In the genomic region with DNA sequence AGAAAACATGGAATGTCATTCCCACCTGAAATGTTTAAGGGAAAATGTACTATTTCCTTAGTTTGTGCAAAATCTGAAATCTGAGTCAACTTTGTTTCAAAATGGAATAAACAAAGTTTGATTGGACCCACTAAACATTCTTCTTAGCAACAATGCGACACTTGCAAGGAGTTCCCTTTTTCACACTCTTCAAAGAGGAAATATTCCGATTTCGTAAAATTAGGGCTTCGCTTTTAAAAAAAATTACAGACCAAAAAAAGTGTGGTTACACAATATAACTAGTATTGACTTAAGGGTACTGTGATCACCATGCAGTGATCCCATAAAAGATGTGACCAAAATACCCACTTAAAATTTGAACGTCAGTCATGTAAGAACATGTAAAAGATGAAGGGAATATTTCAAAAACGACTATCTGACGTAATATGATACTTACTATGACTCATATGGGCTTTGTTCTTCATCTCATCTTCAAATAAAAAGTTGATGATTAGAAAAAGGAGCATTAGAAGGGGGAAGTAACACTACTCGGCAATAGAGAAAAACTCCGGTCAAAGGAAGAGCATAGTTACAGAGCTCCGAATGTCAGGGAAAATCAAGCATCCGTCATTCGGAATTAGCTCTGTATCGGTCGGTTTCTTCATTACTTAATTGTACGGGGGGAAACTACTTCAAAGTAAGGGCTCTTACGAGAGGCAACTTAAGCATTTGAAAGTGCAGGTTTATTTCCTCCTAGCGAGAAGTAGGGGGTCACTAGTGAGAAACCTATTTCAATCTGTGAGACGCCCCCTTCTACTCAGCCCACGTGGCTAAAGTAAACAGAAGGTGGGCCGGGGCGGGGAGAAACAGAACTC, we compare ENCODE assay signal across 8 cellular contexts. TPM values are rescaled to one million over a fixed set of nuclear protein-coding genes. Genes with fewer than 3 reads are reported as not detected.
DNase-seq lines count a peak whose midpoint lies in the region; ATAC-seq, FAIRE-seq and TF ChIP-seq lines count a peak whose summit lies in the region.

No MANE protein-coding gene starts in this region.

- H3K4me3 ChIP-seq in A673 (ENCODE audit: low read depth, low read length, poor library complexity, severe bottlenecking): peak overlapping the region; percentile 88
- peak overlapping the region; percentile 80 to 92 for H3K4me3 ChIP-seq in muscle layer of colon (ENCODE audit: low read depth in 1 of 2, low read length in 2 of 2)

- H3K36me3 ChIP-seq in A673 (ENCODE audit: insufficient read depth, low read length, poor library complexity, severe bottlenecking) (no peaks in the 10 kb centered on the region), muscle layer of colon (ENCODE audit: insufficient read depth, low read length) (no peaks in the 10 kb centered on the region)

- H3K27me3 ChIP-seq in A673 (replicated peaks; ENCODE audit: insufficient read depth, low read depth, low read length, poor library complexity) (no peaks in the 10 kb centered on the region), muscle layer of colon (ENCODE audit: control insufficient read depth in 1 of 2, insufficient read depth in 2 of 2, low read length in 2 of 2) (no peaks in the 10 kb centered on the region)

- CTCF ChIA-PET in A673 (lab: Charles Lee): no interaction called here

- no peak for TF ChIP-seq CTCF in A673 (conservative IDR thresholded peaks at IDR 0.05; ENCODE audit: low read depth, low read length)

- POLR2A ChIA-PET in A673 (lab: Charles Lee; ENCODE audit: low non-redundant PET): no interaction called here

- FAIRE-seq in urothelium cell line (lab: Jason Lieb, UNC): no peak

- peak; percentile 15 for ATAC-seq in GM18907 (IDR thresholded peaks at IDR 0.05; ENCODE audit: unreplicated experiment)

- H3K4me1 ChIP-seq in A673 (ENCODE audit: insufficient read depth, low read length, poor library complexity, severe bottlenecking) (peaks cover 22% of the 10 kb centered on the region), muscle layer of colon (ENCODE audit: insufficient read depth, low read length) (peaks cover 17% of the 10 kb centered on the region)

- TSS peak; percentile 43 for BruUV-seq in A673 (replicated peaks; lab: Mats Ljungman, UMichigan)

- DNase-seq in A673 (ENCODE audit: low spot score) (peak; percentile 24), NCI-H69 (lab: John Stamatoyannopoulos, UW) (peak; percentile 21), cerebellar cortex (ENCODE audit: low spot score) (peak; percentile 31), amniotic stem cell (lab: John Stamatoyannopoulos, UW) (no peak), NCI-H2107 treated with DMSO at 0.1 percent for 48 hours (lab: John Stamatoyannopoulos, UW; ENCODE audit: unreplicated experiment) (no peak), urothelium cell line (ENCODE audit: low spot score) (no peak)

- no peaks in the 10 kb centered on the region for H3K9me3 ChIP-seq in A673 (ENCODE audit: low read depth, low read length, poor library complexity, severe bottlenecking)
- no peaks in the 10 kb centered on the region for H3K9me3 ChIP-seq in muscle layer of colon (ENCODE audit: low read length)

- intact Hi-C loops in A673 (cut with micrococcal nuclease; ENCODE audit: unreplicated experiment): loop anchor here (5.0 to 10.0 kb wide), 2 partner anchors 210 to 1148 kb away; no protein-coding TSS in a partner anchor

- H3K27ac ChIP-seq in A673 (ENCODE audit: low read depth, low read length, poor library complexity, severe bottlenecking): peak overlapping the region; percentile 98
- peak overlapping the region; percentile 95 for H3K27ac ChIP-seq in muscle layer of colon (ENCODE audit: low read depth, low read length)

- H3K9ac ChIP-seq in muscle layer of colon (ENCODE audit: low read length): peak overlapping the region; percentile 37

RNA-seq across cellular contexts. Expression of gene TET2, which starts 1.4 kb away (rescaled TPM):
- total RNA-seq in A673 (2021): 22.8 and 25.7 TPM in 2 replicates

Comparison
In these comparisons a context has a peak if more than half of its experiments do, and no peak if none do; other contexts are left out.
1. DNase-seq: peak in A673 (single experiment), NCI-H69 (single experiment) and cerebellar cortex (single experiment); none in amniotic stem cell (single experiment), NCI-H2107 treated with DMSO at 0.1 percent for 48 hours (single experiment) and urothelium cell line (single experiment).